In the genomic region with DNA sequence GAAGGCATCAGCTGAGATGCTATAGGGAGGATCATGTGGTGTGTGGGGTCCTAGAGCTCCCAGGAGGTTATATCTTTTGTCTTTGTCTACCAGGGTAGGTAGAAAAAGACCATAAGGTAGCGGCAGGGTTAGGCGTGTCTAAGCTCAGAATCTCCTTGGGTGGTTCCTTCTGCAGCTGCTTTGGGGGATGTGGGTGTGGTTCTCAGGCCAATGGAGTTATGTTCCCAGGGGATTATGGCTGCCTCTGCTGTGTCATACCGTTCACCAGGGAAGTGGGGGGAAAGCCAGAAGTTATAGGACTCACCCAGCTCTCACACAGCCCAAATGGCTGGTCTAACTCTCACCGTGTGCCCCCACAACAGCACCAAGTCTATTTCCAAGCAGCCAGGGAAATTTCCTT, we compare ENCODE assay signal across 18 cellular contexts.
DNase-seq lines count a peak whose midpoint lies in the region; ATAC-seq and TF ChIP-seq lines count a peak whose summit lies in the region.
"Had no signal": no experiment of that assay in that cellular context is flagged by ENCODE, and none has a peak within 500 bp of the region (broad histone marks: within the 10 kb centered on the region; RNA-seq: fewer than 3 reads in every experiment).

No MANE protein-coding gene starts in this region.

- TF ChIP-seq CTCF in A673 (conservative IDR thresholded peaks at IDR 0.05; ENCODE audit: low read depth, low read length) (no peak), NB4 (IDR thresholded peaks at IDR 0.05; ENCODE audit: low read depth, low read length) (no peak)

- no peaks in the 10 kb centered on the region for H3K36me3 ChIP-seq in A673 (ENCODE audit: insufficient read depth, low read length, poor library complexity, severe bottlenecking)
- H3K36me3 ChIP-seq: BLaER1 treated with 17β-estradiol and CSF1 and Interleukin-3, amounts not matched to agents 10 nM and 100 nM had no signal

- no peak for TF ChIP-seq POLR2A in NB4 (IDR thresholded peaks at IDR 0.05; ENCODE audit: extremely low read depth, insufficient read length)

- H3K27ac ChIP-seq in A673 (ENCODE audit: low read depth, low read length, poor library complexity, severe bottlenecking), result no peak overlapping the region
- H3K27ac ChIP-seq: BLaER1 treated with 17β-estradiol and CSF1 and Interleukin-3, amounts not matched to agents 10 nM and 100 nM; C4-2B had no signal

- CTCF ChIA-PET in A673 (lab: Charles Lee), result no interaction called here

- no peak for ATAC-seq in left colon
- ATAC-seq: CD8-positive, alpha-beta T cell had no signal

- no peaks in the 10 kb centered on the region for H3K4me1 ChIP-seq in A673 (ENCODE audit: insufficient read depth, low read length, poor library complexity, severe bottlenecking)
- H3K4me1 ChIP-seq: Caco-2 had no signal

- DNase-seq in A673 (ENCODE audit: low spot score) (peak; percentile 3), NB4 (ENCODE audit: low read depth) (peak; percentile 6), NCI-H2171 treated with DMSO at 0.1 percent for 48 hours (lab: John Stamatoyannopoulos, UW) (peak; percentile 81), mesenteric fat pad (ENCODE audit: low spot score) (peak; percentile 45), epidermal melanocyte (ENCODE audit: insufficient read length, low spot score) (no peak), NCI-H345 treated with DMSO at 0.1 percent for 48 hours (lab: John Stamatoyannopoulos, UW; ENCODE audit: unreplicated experiment) (no peak), left colon (no peak), NCI-H1105 treated with DMSO at 0.1 percent for 48 hours (lab: John Stamatoyannopoulos, UW) (no peak)
- DNase-seq: 8988T; AML-193; Caco-2; Calu3; CD4-positive, alpha-beta T cell; CD8-positive, alpha-beta T cell; DMS79 treated with DMSO at 0.1 percent for 48 hours; GF-D8 had no signal

- H3K27me3 ChIP-seq in A673 (replicated peaks; ENCODE audit: insufficient read depth, low read depth, low read length, poor library complexity), result no peaks in the 10 kb centered on the region
- H3K27me3 ChIP-seq: BLaER1 treated with 17β-estradiol and CSF1 and Interleukin-3, amounts not matched to agents 10 nM and 100 nM had no signal

- no peaks in the 10 kb centered on the region for H3K9me3 ChIP-seq in A673 (ENCODE audit: low read depth, low read length, poor library complexity, severe bottlenecking)
- H3K9me3 ChIP-seq: Caco-2 had no signal

- H3K4me3 ChIP-seq in A673 (ENCODE audit: low read depth, low read length, poor library complexity, severe bottlenecking) (no peak overlapping the region), NB4 (ENCODE audit: low read depth, low read length) (no peak overlapping the region)
- H3K4me3 ChIP-seq: BLaER1 treated with 17β-estradiol and CSF1 and Interleukin-3, amounts not matched to agents 10 nM and 100 nM had no signal

- no TSS peak for BruUV-seq in A673 (replicated peaks; lab: Mats Ljungman, UMichigan)

- intact Hi-C loops in A673 (cut with micrococcal nuclease; ENCODE audit: unreplicated experiment) (no loop called here), left colon (cut with DNase I, micrococcal nuclease) (no loop called here)

- POLR2A ChIA-PET in A673 (lab: Charles Lee; ENCODE audit: low non-redundant PET), result no interaction called here

Comparison
In these comparisons a context has a peak if more than half of its experiments do, and no peak if none do; other contexts are left out.
1. DNase-seq: peak in A673 (single experiment), NB4 (single experiment), NCI-H2171 treated with DMSO at 0.1 percent for 48 hours (single experiment) and mesenteric fat pad (single experiment); none in epidermal melanocyte (single experiment), NCI-H345 treated with DMSO at 0.1 percent for 48 hours (single experiment), left colon (0 of 2) and NCI-H1105 treated with DMSO at 0.1 percent for 48 hours (single experiment).